ENCODE assay signal across 1 cellular context in the genomic region with DNA sequence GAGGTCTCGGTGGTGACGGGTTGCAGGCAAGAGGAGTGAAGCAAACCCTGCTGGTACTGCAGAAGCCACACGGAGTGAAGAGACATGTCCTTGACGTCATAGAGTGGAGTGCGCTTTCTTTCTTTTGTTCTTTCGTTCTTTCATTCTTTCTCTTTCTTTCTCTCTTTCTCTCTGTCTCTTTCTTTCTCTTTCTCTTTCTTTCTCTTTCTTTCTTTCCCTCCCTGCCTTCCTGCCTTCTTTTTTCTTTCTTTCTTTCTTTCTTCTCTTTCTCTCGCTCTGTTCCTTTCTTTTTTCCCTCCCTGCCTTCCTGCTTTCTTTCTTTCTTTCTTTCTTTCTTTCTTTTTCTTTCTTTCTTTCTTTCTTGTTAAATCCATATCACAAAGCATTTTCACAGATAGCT.
TF ChIP-seq lines count a peak whose summit lies in the region.

No MANE protein-coding gene starts in this region.

TF ChIP-seq in GM12878, 131 proteins besides CTCF, POLR2A, EP300 and RAD21:
- no peak for TF ChIP-seq SREBF1 (IDR thresholded peaks at IDR 0.05; ENCODE audit: low read length)
- no peak for TF ChIP-seq SP1 (IDR thresholded peaks at IDR 0.05; ENCODE audit: low read depth, low read length)
- TF ChIP-seq, protein P1, sequence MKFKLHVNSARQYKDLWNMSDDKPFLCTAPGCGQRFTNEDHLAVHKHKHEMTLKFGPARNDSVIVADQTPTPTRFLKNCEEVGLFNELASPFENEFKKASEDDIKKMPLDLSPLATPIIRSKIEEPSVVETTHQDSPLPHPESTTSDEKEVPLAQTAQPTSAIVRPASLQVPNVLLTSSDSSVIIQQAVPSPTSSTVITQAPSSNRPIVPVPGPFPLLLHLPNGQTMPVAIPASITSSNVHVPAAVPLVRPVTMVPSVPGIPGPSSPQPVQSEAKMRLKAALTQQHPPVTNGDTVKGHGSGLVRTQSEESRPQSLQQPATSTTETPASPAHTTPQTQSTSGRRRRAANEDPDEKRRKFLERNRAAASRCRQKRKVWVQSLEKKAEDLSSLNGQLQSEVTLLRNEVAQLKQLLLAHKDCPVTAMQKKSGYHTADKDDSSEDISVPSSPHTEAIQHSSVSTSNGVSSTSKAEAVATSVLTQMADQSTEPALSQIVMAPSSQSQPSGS (IDR thresholded peaks at IDR 0.05; ENCODE audit: low read length): no peak
- no peak for TF ChIP-seq CREB1 (IDR thresholded peaks at IDR 0.05; ENCODE audit: low read depth)
- no peak for TF ChIP-seq ZBTB4 (CRISPR knock-in tag; IDR thresholded peaks at IDR 0.05)
- TF ChIP-seq, protein P2, sequence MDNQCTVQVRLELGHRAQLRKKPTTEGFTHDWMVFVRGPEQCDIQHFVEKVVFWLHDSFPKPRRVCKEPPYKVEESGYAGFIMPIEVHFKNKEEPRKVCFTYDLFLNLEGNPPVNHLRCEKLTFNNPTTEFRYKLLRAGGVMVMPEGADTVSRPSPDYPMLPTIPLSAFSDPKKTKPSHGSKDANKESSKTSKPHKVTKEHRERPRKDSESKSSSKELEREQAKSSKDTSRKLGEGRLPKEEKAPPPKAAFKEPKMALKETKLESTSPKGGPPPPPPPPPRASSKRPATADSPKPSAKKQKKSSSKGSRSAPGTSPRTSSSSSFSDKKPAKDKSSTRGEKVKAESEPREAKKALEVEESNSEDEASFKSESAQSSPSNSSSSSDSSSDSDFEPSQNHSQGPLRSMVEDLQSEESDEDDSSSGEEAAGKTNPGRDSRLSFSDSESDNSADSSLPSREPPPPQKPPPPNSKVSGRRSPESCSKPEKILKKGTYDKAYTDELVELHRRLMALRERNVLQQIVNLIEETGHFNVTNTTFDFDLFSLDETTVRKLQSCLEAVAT (IDR thresholded peaks at IDR 0.05): no peak
